In the genomic region with DNA sequence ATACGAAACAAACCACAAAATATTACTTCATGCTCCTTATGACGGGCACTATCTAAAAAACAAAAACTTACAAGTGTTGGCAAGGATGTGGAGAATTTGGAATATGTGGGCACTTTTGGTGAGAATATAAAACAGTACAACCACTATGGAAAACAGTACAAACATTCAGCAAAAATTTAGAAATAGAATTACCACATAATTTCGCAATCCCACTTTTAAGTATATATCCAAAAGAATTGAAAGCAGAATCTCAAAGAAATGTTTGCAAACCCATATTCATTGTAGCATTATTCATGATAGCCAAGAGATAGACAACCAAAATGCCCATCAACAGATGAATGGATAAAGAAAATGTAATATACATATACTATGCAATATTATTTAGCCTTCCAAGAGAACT, we compare ENCODE assay signal across 6 cellular contexts.
"Had no signal": no experiment of that assay in that cellular context is flagged by ENCODE, and none has a peak within 500 bp of the region (broad histone marks: within the 10 kb centered on the region; RNA-seq: fewer than 3 reads in every experiment).

No MANE protein-coding gene starts in this region.

- ATAC-seq: K562 had no signal

- H3K27ac Mint-ChIP-seq: H9, IgD-negative memory B cell had no signal

- H3K4me3 ChIP-seq: K562 had no signal

- H3K36me3 Mint-ChIP-seq: IgD-negative memory B cell had no signal

- DNase-seq: GOT3, H9, HCEC 1CT, KG1 had no signal
